Comparison of ENCODE assay signal across 1 cellular context in the genomic region with DNA sequence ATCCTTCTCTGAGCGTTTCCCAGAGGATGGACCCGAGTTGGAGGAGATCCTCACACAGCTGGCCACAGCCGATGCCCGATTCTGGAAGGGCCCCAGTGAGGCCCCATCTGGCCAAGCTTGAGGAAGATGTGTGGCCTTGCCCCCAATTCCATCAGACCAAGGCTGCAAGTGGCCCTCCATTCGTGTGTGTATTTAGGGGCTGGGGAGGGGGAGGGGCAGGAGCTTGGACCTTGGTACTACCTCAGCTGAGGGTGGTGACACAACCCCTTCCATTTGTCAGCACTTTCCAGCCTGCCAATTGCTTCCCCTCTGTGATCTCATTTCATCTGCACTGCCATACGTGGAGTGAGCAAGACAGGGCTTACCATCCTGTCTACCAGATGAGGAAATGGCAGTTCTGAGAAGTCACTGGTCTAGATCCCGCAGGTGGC.
TF ChIP-seq lines count a peak whose summit lies in the region.

No MANE protein-coding gene starts in this region.

TF ChIP-seq in HepG2, 621 proteins besides CTCF, POLR2A, EP300 and RAD21 (continued from another document and continues in another):
- TF ChIP-seq LBX2 (CRISPR knock-in tag; IDR thresholded peaks at IDR 0.05; ENCODE audit: borderline replicate concordance) (no peak), FOXA1 (IDR thresholded peaks at IDR 0.05) (no peak), FOXA1 (CRISPR knock-in tag; IDR thresholded peaks at IDR 0.05) (no peak; the same call in 1 of the 2 replicates), STAT5B (CRISPR knock-in tag; IDR thresholded peaks at IDR 0.05) (no peak), XBP1 (CRISPR knock-in tag; IDR thresholded peaks at IDR 0.05) (no peak), MAFG (CRISPR knock-in tag; IDR thresholded peaks at IDR 0.05) (peak; percentile 67; the same call in 1 of the 2 replicates), ZNF674 (CRISPR knock-in tag; IDR thresholded peaks at IDR 0.05; ENCODE audit: low read depth) (no peak), PHB2 (IDR thresholded peaks at IDR 0.05; ENCODE audit: partially characterized antibody) (no peak), SALL1 (CRISPR knock-in tag; IDR thresholded peaks at IDR 0.05) (no peak; the same call in 1 of the 2 replicates), KDM1A (CRISPR knock-in tag; IDR thresholded peaks at IDR 0.05) (no peak), ARID5B (CRISPR knock-in tag; IDR thresholded peaks at IDR 0.05) (peak; percentile 57), MED13 (CRISPR knock-in tag; IDR thresholded peaks at IDR 0.05) (no peak), ZBTB21 (CRISPR knock-in tag; IDR thresholded peaks at IDR 0.05) (0 out of 2 replicates have a peak, but pooled peaks have one; percentile 63), MAX (IDR thresholded peaks at IDR 0.05) (peak; percentile 44; the same call in 1 of the 2 replicates), PAX8 (CRISPR knock-in tag; IDR thresholded peaks at IDR 0.05; ENCODE audit: borderline replicate concordance) (no peak), GABPA (IDR thresholded peaks at IDR 0.05; ENCODE audit: low read depth, low read length) (no peak), GABPA (CRISPR knock-in tag; IDR thresholded peaks at IDR 0.05; ENCODE audit: low read depth) (peak; percentile 6; the same call in 1 of the 2 replicates), ZNF563 (CRISPR knock-in tag; IDR thresholded peaks at IDR 0.05) (no peak), NONO (IDR thresholded peaks at IDR 0.05) (no peak), NONO (CRISPR knock-in tag; conservative IDR thresholded peaks at IDR 0.05) (peak; percentile 44; the same call in 1 of the 2 replicates), ZNF776 (CRISPR knock-in tag; IDR thresholded peaks at IDR 0.05) (no peak), ZNF609 (CRISPR knock-in tag; IDR thresholded peaks at IDR 0.05; ENCODE audit: borderline replicate concordance) (no peak), YEATS4 (CRISPR knock-in tag; IDR thresholded peaks at IDR 0.05; ENCODE audit: borderline replicate concordance) (0 out of 2 replicates have a peak, but pooled peaks have one; percentile 30), ZBTB38 (CRISPR knock-in tag; IDR thresholded peaks at IDR 0.05) (peak; percentile 48; the same call in 1 of the 2 replicates), ZFYVE20 (CRISPR knock-in tag; IDR thresholded peaks at IDR 0.05; ENCODE audit: borderline replicate concordance, low read depth) (no peak), ZBTB3 (CRISPR knock-in tag; IDR thresholded peaks at IDR 0.05; ENCODE audit: borderline replicate concordance, low read depth) (no peak), CENPT (CRISPR knock-in tag; IDR thresholded peaks at IDR 0.05; ENCODE audit: low read depth) (no peak), BRD4 (CRISPR knock-in tag; IDR thresholded peaks at IDR 0.05) (no peak), CEBPG (CRISPR knock-in tag; IDR thresholded peaks at IDR 0.05) (peak; percentile 41; the same call in 1 of the 2 replicates), SPEN (CRISPR knock-in tag; IDR thresholded peaks at IDR 0.05; ENCODE audit: low read depth) (peak; percentile 31; the same call in 1 of the 2 replicates), E2F2 (CRISPR knock-in tag; IDR thresholded peaks at IDR 0.05; ENCODE audit: borderline replicate concordance) (no peak), EED (CRISPR knock-in tag; IDR thresholded peaks at IDR 0.05) (no peak), ZMYM4 (CRISPR knock-in tag; IDR thresholded peaks at IDR 0.05) (0 out of 2 replicates have a peak, but pooled peaks have one; percentile 35)
- TF ChIP-seq, protein P1, sequence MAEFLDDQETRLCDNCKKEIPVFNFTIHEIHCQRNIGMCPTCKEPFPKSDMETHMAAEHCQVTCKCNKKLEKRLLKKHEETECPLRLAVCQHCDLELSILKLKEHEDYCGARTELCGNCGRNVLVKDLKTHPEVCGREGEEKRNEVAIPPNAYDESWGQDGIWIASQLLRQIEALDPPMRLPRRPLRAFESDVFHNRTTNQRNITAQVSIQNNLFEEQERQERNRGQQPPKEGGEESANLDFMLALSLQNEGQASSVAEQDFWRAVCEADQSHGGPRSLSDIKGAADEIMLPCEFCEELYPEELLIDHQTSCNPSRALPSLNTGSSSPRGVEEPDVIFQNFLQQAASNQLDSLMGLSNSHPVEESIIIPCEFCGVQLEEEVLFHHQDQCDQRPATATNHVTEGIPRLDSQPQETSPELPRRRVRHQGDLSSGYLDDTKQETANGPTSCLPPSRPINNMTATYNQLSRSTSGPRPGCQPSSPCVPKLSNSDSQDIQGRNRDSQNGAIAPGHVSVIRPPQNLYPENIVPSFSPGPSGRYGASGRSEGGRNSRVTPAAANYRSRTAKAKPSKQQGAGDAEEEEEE (CRISPR knock-in tag; IDR thresholded peaks at IDR 0.05; ENCODE audit: borderline replicate concordance), result no peak
- TF ChIP-seq, protein P2, sequence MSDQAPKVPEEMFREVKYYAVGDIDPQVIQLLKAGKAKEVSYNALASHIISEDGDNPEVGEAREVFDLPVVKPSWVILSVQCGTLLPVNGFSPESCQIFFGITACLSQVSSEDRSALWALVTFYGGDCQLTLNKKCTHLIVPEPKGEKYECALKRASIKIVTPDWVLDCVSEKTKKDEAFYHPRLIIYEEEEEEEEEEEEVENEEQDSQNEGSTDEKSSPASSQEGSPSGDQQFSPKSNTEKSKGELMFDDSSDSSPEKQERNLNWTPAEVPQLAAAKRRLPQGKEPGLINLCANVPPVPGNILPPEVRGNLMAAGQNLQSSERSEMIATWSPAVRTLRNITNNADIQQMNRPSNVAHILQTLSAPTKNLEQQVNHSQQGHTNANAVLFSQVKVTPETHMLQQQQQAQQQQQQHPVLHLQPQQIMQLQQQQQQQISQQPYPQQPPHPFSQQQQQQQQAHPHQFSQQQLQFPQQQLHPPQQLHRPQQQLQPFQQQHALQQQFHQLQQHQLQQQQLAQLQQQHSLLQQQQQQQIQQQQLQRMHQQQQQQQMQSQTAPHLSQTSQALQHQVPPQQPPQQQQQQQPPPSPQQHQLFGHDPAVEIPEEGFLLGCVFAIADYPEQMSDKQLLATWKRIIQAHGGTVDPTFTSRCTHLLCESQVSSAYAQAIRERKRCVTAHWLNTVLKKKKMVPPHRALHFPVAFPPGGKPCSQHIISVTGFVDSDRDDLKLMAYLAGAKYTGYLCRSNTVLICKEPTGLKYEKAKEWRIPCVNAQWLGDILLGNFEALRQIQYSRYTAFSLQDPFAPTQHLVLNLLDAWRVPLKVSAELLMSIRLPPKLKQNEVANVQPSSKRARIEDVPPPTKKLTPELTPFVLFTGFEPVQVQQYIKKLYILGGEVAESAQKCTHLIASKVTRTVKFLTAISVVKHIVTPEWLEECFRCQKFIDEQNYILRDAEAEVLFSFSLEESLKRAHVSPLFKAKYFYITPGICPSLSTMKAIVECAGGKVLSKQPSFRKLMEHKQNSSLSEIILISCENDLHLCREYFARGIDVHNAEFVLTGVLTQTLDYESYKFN (CRISPR knock-in tag; conservative IDR thresholded peaks at IDR 0.05), result peak; percentile 82
- TF ChIP-seq, protein P3, sequence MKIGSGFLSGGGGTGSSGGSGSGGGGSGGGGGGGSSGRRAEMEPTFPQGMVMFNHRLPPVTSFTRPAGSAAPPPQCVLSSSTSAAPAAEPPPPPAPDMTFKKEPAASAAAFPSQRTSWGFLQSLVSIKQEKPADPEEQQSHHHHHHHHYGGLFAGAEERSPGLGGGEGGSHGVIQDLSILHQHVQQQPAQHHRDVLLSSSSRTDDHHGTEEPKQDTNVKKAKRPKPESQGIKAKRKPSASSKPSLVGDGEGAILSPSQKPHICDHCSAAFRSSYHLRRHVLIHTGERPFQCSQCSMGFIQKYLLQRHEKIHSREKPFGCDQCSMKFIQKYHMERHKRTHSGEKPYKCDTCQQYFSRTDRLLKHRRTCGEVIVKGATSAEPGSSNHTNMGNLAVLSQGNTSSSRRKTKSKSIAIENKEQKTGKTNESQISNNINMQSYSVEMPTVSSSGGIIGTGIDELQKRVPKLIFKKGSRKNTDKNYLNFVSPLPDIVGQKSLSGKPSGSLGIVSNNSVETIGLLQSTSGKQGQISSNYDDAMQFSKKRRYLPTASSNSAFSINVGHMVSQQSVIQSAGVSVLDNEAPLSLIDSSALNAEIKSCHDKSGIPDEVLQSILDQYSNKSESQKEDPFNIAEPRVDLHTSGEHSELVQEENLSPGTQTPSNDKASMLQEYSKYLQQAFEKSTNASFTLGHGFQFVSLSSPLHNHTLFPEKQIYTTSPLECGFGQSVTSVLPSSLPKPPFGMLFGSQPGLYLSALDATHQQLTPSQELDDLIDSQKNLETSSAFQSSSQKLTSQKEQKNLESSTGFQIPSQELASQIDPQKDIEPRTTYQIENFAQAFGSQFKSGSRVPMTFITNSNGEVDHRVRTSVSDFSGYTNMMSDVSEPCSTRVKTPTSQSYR (CRISPR knock-in tag; IDR thresholded peaks at IDR 0.05; ENCODE audit: borderline replicate concordance), result peak; percentile 87
- TF ChIP-seq, protein P4, sequence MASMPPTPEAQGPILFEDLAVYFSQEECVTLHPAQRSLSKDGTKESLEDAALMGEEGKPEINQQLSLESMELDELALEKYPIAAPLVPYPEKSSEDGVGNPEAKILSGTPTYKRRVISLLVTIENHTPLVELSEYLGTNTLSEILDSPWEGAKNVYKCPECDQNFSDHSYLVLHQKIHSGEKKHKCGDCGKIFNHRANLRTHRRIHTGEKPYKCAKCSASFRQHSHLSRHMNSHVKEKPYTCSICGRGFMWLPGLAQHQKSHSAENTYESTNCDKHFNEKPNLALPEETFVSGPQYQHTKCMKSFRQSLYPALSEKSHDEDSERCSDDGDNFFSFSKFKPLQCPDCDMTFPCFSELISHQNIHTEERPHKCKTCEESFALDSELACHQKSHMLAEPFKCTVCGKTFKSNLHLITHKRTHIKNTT (CRISPR knock-in tag; IDR thresholded peaks at IDR 0.05), result no peak
